ENCODE assay signal across 1 cellular context in genomic region chr11:64240467-64241174, GRCh38.
TF ChIP-seq lines count a peak whose summit lies in the region.

Gene FKBP2 (plus strand): TSS chr11:64241095. CDS start chr11:64242388, 1,293 bp downstream.

TF ChIP-seq in HepG2, 621 proteins besides CTCF, POLR2A, EP300 and RAD21 (continued from another document and continues in another):
- TF ChIP-seq ZNF781 (CRISPR knock-in tag; IDR thresholded peaks at IDR 0.05; ENCODE audit: borderline replicate concordance, not compliant biosample characterization) = no peak
- TF ChIP-seq TP53 (CRISPR knock-in tag; conservative IDR thresholded peaks at IDR 0.05) = 0 out of 2 replicates have a peak, but pooled peaks have one; percentile 70
- peak; percentile 36; the same call in 1 of the 2 replicates for TF ChIP-seq ZNF275 (CRISPR knock-in tag; IDR thresholded peaks at IDR 0.05; ENCODE audit: borderline replicate concordance)
- TF ChIP-seq MLLT10 (CRISPR knock-in tag; IDR thresholded peaks at IDR 0.05) = no peak
- no peak for TF ChIP-seq FUBP1 (CRISPR knock-in tag; IDR thresholded peaks at IDR 0.05; ENCODE audit: borderline replicate concordance)
- no peak for TF ChIP-seq ZKSCAN5 (CRISPR knock-in tag; IDR thresholded peaks at IDR 0.05)
- peak; percentile 87 for TF ChIP-seq BHLHE40 (IDR thresholded peaks at IDR 0.05; ENCODE audit: low read length)
- TF ChIP-seq KMT2B (CRISPR knock-in tag; IDR thresholded peaks at IDR 0.05) = no peak
- peak; percentile 94 for TF ChIP-seq THAP11 (CRISPR knock-in tag; IDR thresholded peaks at IDR 0.05)
- no peak for TF ChIP-seq IKZF1 (IDR thresholded peaks at IDR 0.05)
- no peak for TF ChIP-seq ZC3H4 (CRISPR knock-in tag; IDR thresholded peaks at IDR 0.05; ENCODE audit: borderline replicate concordance)
- TF ChIP-seq U2AF1 (optimal IDR thresholded peaks at IDR 0.05; ENCODE audit: low read depth, low read length) = no peak
- TF ChIP-seq ZNF33A (CRISPR knock-in tag; IDR thresholded peaks at IDR 0.05; ENCODE audit: borderline replicate concordance) = 0 out of 2 replicates have a peak, but pooled peaks have one; percentile 58
- peak; percentile 93 for TF ChIP-seq KAT8 (CRISPR knock-in tag; IDR thresholded peaks at IDR 0.05)
- TF ChIP-seq ZNF160 (CRISPR knock-in tag; IDR thresholded peaks at IDR 0.05) = no peak; the same call in 1 of the 2 replicates
- TF ChIP-seq MAFG (CRISPR knock-in tag; IDR thresholded peaks at IDR 0.05) = no peak
- TF ChIP-seq CEBPZ (IDR thresholded peaks at IDR 0.05; ENCODE audit: low read length) = no peak
- TF ChIP-seq GFI1 (CRISPR knock-in tag; IDR thresholded peaks at IDR 0.05; ENCODE audit: borderline replicate concordance) = no peak
- peak; percentile 87 for TF ChIP-seq GATAD1 (CRISPR knock-in tag; IDR thresholded peaks at IDR 0.05)
- TF ChIP-seq IKZF5 (CRISPR knock-in tag; IDR thresholded peaks at IDR 0.05) = no peak
- TF ChIP-seq ZNF121 (CRISPR knock-in tag; IDR thresholded peaks at IDR 0.05) = no peak
- 0 out of 2 replicates have a peak, but pooled peaks have one; percentile 28 for TF ChIP-seq ZNF263 (CRISPR knock-in tag; IDR thresholded peaks at IDR 0.05)
- TF ChIP-seq POGZ (CRISPR knock-in tag; IDR thresholded peaks at IDR 0.05) = no peak
- TF ChIP-seq YEATS4 (CRISPR knock-in tag; IDR thresholded peaks at IDR 0.05; ENCODE audit: borderline replicate concordance) = no peak; the same call in 1 of the 2 replicates
- no peak for TF ChIP-seq SP5 (CRISPR knock-in tag; IDR thresholded peaks at IDR 0.05; ENCODE audit: borderline replicate concordance, low read depth)
- no peak; the same call in none of the 2 replicates for TF ChIP-seq ZSCAN12 (CRISPR knock-in tag; IDR thresholded peaks at IDR 0.05)
- no peak for TF ChIP-seq TBX3 (IDR thresholded peaks at IDR 0.05; ENCODE audit: borderline replicate concordance)
- no peak for TF ChIP-seq EEA1 (CRISPR knock-in tag; IDR thresholded peaks at IDR 0.05; ENCODE audit: borderline replicate concordance)
- no peak for TF ChIP-seq ZBTB20 (CRISPR knock-in tag; IDR thresholded peaks at IDR 0.05; ENCODE audit: borderline replicate concordance, low read depth)
- peak; percentile 92 for TF ChIP-seq AGO1 (IDR thresholded peaks at IDR 0.05; ENCODE audit: low read depth, low read length, poor library complexity, severe bottlenecking)
- no peak for TF ChIP-seq ZNF724P (CRISPR knock-in tag; IDR thresholded peaks at IDR 0.05; ENCODE audit: borderline replicate concordance)
- TF ChIP-seq CHCHD3 (CRISPR knock-in tag; IDR thresholded peaks at IDR 0.05) = no peak
- no peak for TF ChIP-seq ZNF619 (CRISPR knock-in tag; IDR thresholded peaks at IDR 0.05)
- TF ChIP-seq GABPB1 (CRISPR knock-in tag; IDR thresholded peaks at IDR 0.05) = peak; percentile 97
- TF ChIP-seq TBL1XR1 (IDR thresholded peaks at IDR 0.05; ENCODE audit: borderline replicate concordance, low read length, partially characterized antibody) = no peak
- TF ChIP-seq SRSF4 (IDR thresholded peaks at IDR 0.05; ENCODE audit: low read depth, low read length, poor library complexity, severe bottlenecking) = no peak
- no peak for TF ChIP-seq TCF12 (IDR thresholded peaks at IDR 0.05)
- TF ChIP-seq TCF12 (CRISPR knock-in tag; IDR thresholded peaks at IDR 0.05) = no peak
- TF ChIP-seq ZNF678 (CRISPR knock-in tag; IDR thresholded peaks at IDR 0.05) = no peak
- TF ChIP-seq JUN (CRISPR knock-in tag; IDR thresholded peaks at IDR 0.05) = no peak
- TF ChIP-seq MYPOP (CRISPR knock-in tag; IDR thresholded peaks at IDR 0.05) = peak; percentile 84
- no peak; the same call in 1 of the 2 replicates for TF ChIP-seq ZNF563 (CRISPR knock-in tag; IDR thresholded peaks at IDR 0.05)
- TF ChIP-seq KDM6A (CRISPR knock-in tag; IDR thresholded peaks at IDR 0.05; ENCODE audit: low read depth) = no peak; the same call in 1 of the 2 replicates
- TF ChIP-seq MAF1 (CRISPR knock-in tag; IDR thresholded peaks at IDR 0.05; ENCODE audit: borderline replicate concordance) = no peak
- no peak for TF ChIP-seq ZMAT5 (CRISPR knock-in tag; IDR thresholded peaks at IDR 0.05; ENCODE audit: borderline replicate concordance, low read depth)
- TF ChIP-seq SKIL (CRISPR knock-in tag; IDR thresholded peaks at IDR 0.05; ENCODE audit: borderline replicate concordance) = peak; percentile 52; the same call in 1 of the 2 replicates
- TF ChIP-seq HMG20A (CRISPR knock-in tag; IDR thresholded peaks at IDR 0.05; ENCODE audit: borderline replicate concordance) = no peak
- TF ChIP-seq FOXP4 (CRISPR knock-in tag; IDR thresholded peaks at IDR 0.05) = peak; percentile 54
- no peak for TF ChIP-seq ZNF234 (CRISPR knock-in tag; conservative IDR thresholded peaks at IDR 0.05)
- no peak for TF ChIP-seq CHD4 (IDR thresholded peaks at IDR 0.05; ENCODE audit: borderline replicate concordance, low read length)
- TF ChIP-seq FOXJ3 (CRISPR knock-in tag; IDR thresholded peaks at IDR 0.05; ENCODE audit: borderline replicate concordance) = no peak
- TF ChIP-seq THYN1 (CRISPR knock-in tag; IDR thresholded peaks at IDR 0.05; ENCODE audit: borderline replicate concordance, low read depth) = no peak
- TF ChIP-seq ZNF564 (CRISPR knock-in tag; IDR thresholded peaks at IDR 0.05) = no peak
- no peak for TF ChIP-seq KDM4B (CRISPR knock-in tag; IDR thresholded peaks at IDR 0.05)
- 0 out of 2 replicates have a peak, but pooled peaks have one; percentile 54 for TF ChIP-seq ZSCAN20 (CRISPR knock-in tag; IDR thresholded peaks at IDR 0.05; ENCODE audit: borderline replicate concordance)
- peak; percentile 76 for TF ChIP-seq MYC (CRISPR knock-in tag; IDR thresholded peaks at IDR 0.05; ENCODE audit: borderline replicate concordance)
- TF ChIP-seq ZNF616 (CRISPR knock-in tag; IDR thresholded peaks at IDR 0.05; ENCODE audit: low read depth) = no peak; the same call in 1 of the 2 replicates
- no peak for TF ChIP-seq ZNF740 (CRISPR knock-in tag; IDR thresholded peaks at IDR 0.05)
- no peak for TF ChIP-seq ZNF354B (CRISPR knock-in tag; IDR thresholded peaks at IDR 0.05)
- TF ChIP-seq ZNF430 (CRISPR knock-in tag; IDR thresholded peaks at IDR 0.05) = peak; percentile 88; the same call in 1 of the 2 replicates
- no peak for TF ChIP-seq TSC22D2 (CRISPR knock-in tag; IDR thresholded peaks at IDR 0.05; ENCODE audit: borderline replicate concordance)
- TF ChIP-seq ARNT (IDR thresholded peaks at IDR 0.05) = no peak
